33 cellular contexts compared by ENCODE assay signal in genomic region chr17:55727920-55728319, GRCh38. TPM values are rescaled to one million over a fixed set of nuclear protein-coding genes. Genes with fewer than 3 reads are reported as not detected.
DNase-seq lines count a peak whose midpoint lies in the region; ATAC-seq, FAIRE-seq and TF ChIP-seq lines count a peak whose summit lies in the region.
"Had no signal": no experiment of that assay in that cellular context is flagged by ENCODE, and none has a peak within 500 bp of the region (broad histone marks: within the 10 kb centered on the region; RNA-seq: fewer than 3 reads in every experiment).

No MANE protein-coding gene starts in this region.

- H3K4me3 ChIP-seq in bronchial epithelial cell (ENCODE audit: low read depth, low read length) (no peak overlapping the region), stomach smooth muscle (ENCODE audit: low read length in 2 of 2) (no peak overlapping the region)
- H3K4me3 ChIP-seq: BLaER1 treated with 17β-estradiol and CSF1 and Interleukin-3, amounts not matched to agents 10 nM and 100 nM; colonic mucosa; PC-9; skin epidermis had no signal

- intact Hi-C loops in activated CD4-positive, alpha-beta memory T cell treated with anti-CD3 and anti-CD28 coated beads for 36 hours (cut with micrococcal nuclease): no loop called here

- no peak overlapping the region for H3K27ac Mint-ChIP-seq in activated CD4-positive, alpha-beta memory T cell treated with anti-CD3 and anti-CD28 coated beads for 36 hours
- H3K27ac Mint-ChIP-seq: activated B cell treated with CpG ODN at 0.5 μM for 24 hours; activated T-cell treated with anti-CD3 and anti-CD28 coated beads, Interleukin-2, amount 50 U/mL, for 72 hours had no signal

- no peaks in the 10 kb centered on the region for H3K27me3 ChIP-seq in bronchial epithelial cell (ENCODE audit: control insufficient read depth, insufficient read depth, low read length)
- no peaks in the 10 kb centered on the region for H3K27me3 ChIP-seq in stomach smooth muscle (ENCODE audit: control insufficient read depth in 1 of 2, insufficient read depth in 2 of 2, low read length in 2 of 2)
- H3K27me3 ChIP-seq: BLaER1 treated with 17β-estradiol and CSF1 and Interleukin-3, amounts not matched to agents 10 nM and 100 nM; colonic mucosa had no signal

- H3K36me3 ChIP-seq in bronchial epithelial cell (ENCODE audit: control insufficient read depth, insufficient read depth, low read length) (no peaks in the 10 kb centered on the region), stomach smooth muscle (ENCODE audit: control insufficient read depth in 2 of 2, insufficient read depth in 2 of 2, low read length in 2 of 2) (no peaks in the 10 kb centered on the region)
- H3K36me3 ChIP-seq: BLaER1 treated with 17β-estradiol and CSF1 and Interleukin-3, amounts not matched to agents 10 nM and 100 nM; colonic mucosa had no signal

- H3K27ac ChIP-seq in stomach smooth muscle (ENCODE audit: low read length): peak overlapping the region; percentile 84
- H3K27ac ChIP-seq: BLaER1 treated with 17β-estradiol and CSF1 and Interleukin-3, amounts not matched to agents 10 nM and 100 nM; colonic mucosa; PC-9; skin epidermis had no signal

- H3K9me3 Mint-ChIP-seq in activated CD4-positive, alpha-beta memory T cell treated with anti-CD3 and anti-CD28 coated beads for 36 hours: no peaks in the 10 kb centered on the region
- H3K9me3 Mint-ChIP-seq: activated B cell treated with CpG ODN at 0.5 μM for 24 hours; activated T-cell treated with anti-CD3 and anti-CD28 coated beads, Interleukin-2, amount 50 U/mL, for 72 hours had no signal

- peak overlapping the region; percentile 15 to 31 for H3K9ac ChIP-seq in stomach smooth muscle (ENCODE audit: low read length in 2 of 2)
- H3K9ac ChIP-seq: BLaER1 treated with 17β-estradiol and CSF1 and Interleukin-3, amounts not matched to agents 10 nM and 100 nM had no signal

- no peaks in the 10 kb centered on the region for H3K9me3 ChIP-seq in stomach smooth muscle (ENCODE audit: control insufficient read depth in 2 of 2, low read length in 2 of 2)
- H3K9me3 ChIP-seq: BLaER1 treated with 17β-estradiol and CSF1 and Interleukin-3, amounts not matched to agents 10 nM and 100 nM; colonic mucosa had no signal

- POLR2A ChIA-PET in activated CD4-positive, alpha-beta memory T cell treated with anti-CD3 and anti-CD28 coated beads for 36 hours (lab: Charles Lee): no interaction called here

- DNase-seq in LHCN-M2 (ENCODE audit: low read depth): peak; percentile 40
- DNase-seq in bronchial epithelial cell (ENCODE audit: low read depth): peak; percentile 60
- peak; percentile 28 for DNase-seq in kidney tubule cell (ENCODE audit: low spot score)
- no peak for DNase-seq in activated CD4-positive, alpha-beta memory T cell treated with anti-CD3 and anti-CD28 coated beads for 36 hours
- DNase-seq in DMS 273 (lab: John Stamatoyannopoulos, UW; ENCODE audit: unreplicated experiment): no peak
- DNase-seq: activated B cell treated with CpG ODN at 0.5 μM for 24 hours; activated naive CD4-positive, alpha-beta T cell; activated T-cell treated with anti-CD3 and anti-CD28 coated beads, Interleukin-2, amount 50 U/mL, for 72 hours; Caco-2; colonic mucosa; DMS79 treated with DMSO at 0.1 percent for 48 hours; effector CD8-positive, alpha-beta T cell; erythroblast; foreskin melanocyte; Kasumi-1; left cardiac atrium; mesenchymal stem cell; NCI-H1694; NCI-H2171; NCI-H524 treated with DMSO at 0.1 percent for 48 hours; nucleus accumbens; PC-9; SHP77 treated with DMSO at 0.1 percent for 48 hours; stimulated activated CD4-positive, alpha-beta T cell treated with anti-CD3 and anti-CD28 coated beads, Interleukin-1b, Interleukin-23, amount 100 ng/mL, for 48 hours; stimulated activated CD8-positive, alpha-beta memory T cell treated with anti-CD3 and anti-CD28 coated beads, Interleukin-4, amount 100 ng/mL, for 48 hours; SW 1271; T1000 had no signal

- FAIRE-seq in bronchial epithelial cell (lab: Jason Lieb, UNC): no peak
- FAIRE-seq: HepG2 had no signal

- H3K4me1 ChIP-seq in stomach smooth muscle (ENCODE audit: control insufficient read depth, insufficient read depth, low read length): peaks cover 56% of the 10 kb centered on the region
- H3K4me1 ChIP-seq: Caco-2, colonic mucosa had no signal

- CTCF ChIA-PET in activated CD4-positive, alpha-beta memory T cell treated with anti-CD3 and anti-CD28 coated beads for 36 hours (lab: Charles Lee): interaction anchor here (1.0 to 1.7 kb wide), 3 partner anchors 42 to 202 kb away, joined by 3 to 8 read pairs (median 3); no protein-coding TSS in a partner anchor

- ATAC-seq in HG03342 (IDR thresholded peaks at IDR 0.05; ENCODE audit: unreplicated experiment): no peak
- no peak for ATAC-seq in HG03521 (IDR thresholded peaks at IDR 0.05; ENCODE audit: unreplicated experiment)
- ATAC-seq: activated T-cell treated with anti-CD3 and anti-CD28 coated beads, Interleukin-2, amount 50 U/mL, for 72 hours; HepG2; left cardiac atrium had no signal

- H3K4me1 Mint-ChIP-seq in activated CD4-positive, alpha-beta memory T cell treated with anti-CD3 and anti-CD28 coated beads for 36 hours (ENCODE audit: low read depth): no peaks in the 10 kb centered on the region

- no peaks in the 10 kb centered on the region for H3K36me3 Mint-ChIP-seq in activated CD4-positive, alpha-beta memory T cell treated with anti-CD3 and anti-CD28 coated beads for 36 hours

- H3K4me3 Mint-ChIP-seq in activated CD4-positive, alpha-beta memory T cell treated with anti-CD3 and anti-CD28 coated beads for 36 hours: no peak overlapping the region
- H3K4me3 Mint-ChIP-seq: activated B cell treated with CpG ODN at 0.5 μM for 24 hours; activated T-cell treated with anti-CD3 and anti-CD28 coated beads, Interleukin-2, amount 50 U/mL, for 72 hours had no signal

- TF ChIP-seq CTCF in bronchial epithelial cell (IDR thresholded peaks at IDR 0.05; ENCODE audit: insufficient read depth, low read length, severe bottlenecking): no peak

- peaks cover 65% of the 10 kb centered on the region for H3K27me3 Mint-ChIP-seq in activated CD4-positive, alpha-beta memory T cell treated with anti-CD3 and anti-CD28 coated beads for 36 hours

RNA-seq across cellular contexts. Expression of gene TMEM100, which starts 5.3 kb away (rescaled TPM):
- total RNA-seq in LHCN-M2 (2014; rRNA removed) (8.7 and 12.1 TPM in 2 replicates), bronchial epithelial cell (not detected in 2 replicates)
- 0.80 TPM for polyA plus RNA-seq in LHCN-M2 (2012)
- not detected for total RNA-seq in activated CD4-positive, alpha-beta memory T cell treated with anti-CD3 and anti-CD28 coated beads for 36 hours
- total RNA-seq: activated B cell treated with CpG ODN at 0.5 μM for 24 hours; activated T-cell treated with anti-CD3 and anti-CD28 coated beads, Interleukin-2, amount 50 U/mL, for 72 hours; Caco-2; HepG2; PC-9 had no signal
- polyA plus RNA-seq: HepG2 had no signal

RNA-seq across cellular contexts. Expression of gene PCTP, which starts 22.9 kb away (rescaled TPM):
- 19.8 and 20.2 TPM in 2 replicates for total RNA-seq in LHCN-M2 (2014; rRNA removed)
- polyA plus RNA-seq in LHCN-M2 (2012): 11.2 TPM
- 8.4 and 13.6 TPM in 2 replicates for total RNA-seq in bronchial epithelial cell
- total RNA-seq in activated CD4-positive, alpha-beta memory T cell treated with anti-CD3 and anti-CD28 coated beads for 36 hours: 1 to 10 TPM; 9.3 to 9.8 TPM

Comparison
In these comparisons a context has a peak if more than half of its experiments do, and no peak if none do; other contexts are left out.
1. DNase-seq: peak in LHCN-M2 (single experiment), bronchial epithelial cell (single experiment) and kidney tubule cell (single experiment); none in activated CD4-positive, alpha-beta memory T cell treated with anti-CD3 and anti-CD28 coated beads for 36 hours (single experiment) and DMS 273 (single experiment).